Comparison of ENCODE assay signal across 20 cellular contexts in genomic region chr11:105588001-105588400, GRCh38. TPM values are rescaled to one million over a fixed set of nuclear protein-coding genes. Genes with fewer than 3 reads are reported as not detected.
DNase-seq lines count a peak whose midpoint lies in the region; FAIRE-seq and TF ChIP-seq lines count a peak whose summit lies in the region.
"Had no signal": no experiment of that assay in that cellular context is flagged by ENCODE, and none has a peak within 500 bp of the region (broad histone marks: within the 10 kb centered on the region; RNA-seq: fewer than 3 reads in every experiment).

No MANE protein-coding gene starts in this region.

- BruUV-seq in endothelial cell of umbilical vein (replicated peaks; lab: Mats Ljungman, UMichigan), result no TSS peak

- H3K4me3 Mint-ChIP-seq in neural progenitor cell, result no peak overlapping the region

- DNase-seq in ELR (ENCODE audit: low read depth) (peak; percentile 79), RPMI7951 (ENCODE audit: low read depth) (peak; percentile 4), endothelial cell of umbilical vein (ENCODE audit: low read depth, low spot score) (peak; percentile 14), non-pigmented ciliary epithelial cell (ENCODE audit: low read depth) (peak; percentile 37), H7 (no peak), NCI-H1694 treated with DMSO at 0.1 percent for 48 hours (lab: John Stamatoyannopoulos, UW) (no peak), neural progenitor cell (ENCODE audit: low spot score) (no peak), HUDEP-2 (lab: John Stamatoyannopoulos, UW; ENCODE audit: unreplicated experiment in 76 of 76) (no peak)
- DNase-seq: activated T-cell treated with anti-CD3 and anti-CD28 coated beads, Interleukin-2, amount 50 U/mL, for 48 hours; aorta; DMS79 treated with DMSO at 0.1 percent for 48 hours; effector CD4-positive, alpha-beta T cell; NCI-H2171; NK-92 treated with Interleukin-12 subunit alpha and Interleukin-12 subunit beta, amount 100 ng/mL, for 24 hours; posterior cingulate gyrus; stimulated activated CD4-positive, alpha-beta T cell treated with anti-CD3 and anti-CD28 coated beads, Interleukin-15, amount 100 ng/mL, for 24 hours had no signal

- H2AFZ ChIP-seq in endothelial cell of umbilical vein (ENCODE audit: low read depth, low read length) (no peak overlapping the region), neural progenitor cell (replicated peaks) (no peak overlapping the region)

- no peaks in the 10 kb centered on the region for H3F3A ChIP-seq in neural progenitor cell (ENCODE audit: low read depth)

- H3K4me1 ChIP-seq in endothelial cell of umbilical vein (ENCODE audit: control insufficient read depth, extremely low read depth, insufficient read depth, low read length), result no peaks in the 10 kb centered on the region
- peaks cover 8% of the 10 kb centered on the region for H3K4me1 ChIP-seq in neural progenitor cell

- TF ChIP-seq POLR2A in endothelial cell of umbilical vein (IDR thresholded peaks at IDR 0.05; ENCODE audit: low read depth, low read length), result no peak

- H3K27ac ChIP-seq in endothelial cell of umbilical vein (ENCODE audit: insufficient read depth, low read depth, low read length) (no peak overlapping the region), neural progenitor cell (no peak overlapping the region)
- H3K27ac ChIP-seq: C4-2B had no signal

- H3K9me3 Mint-ChIP-seq in neural progenitor cell, result no peaks in the 10 kb centered on the region

- H3K4me1 Mint-ChIP-seq in neural progenitor cell, result peaks cover 6% of the 10 kb centered on the region

- no peaks in the 10 kb centered on the region for H3K36me3 Mint-ChIP-seq in neural progenitor cell

- H4K20me1 ChIP-seq in endothelial cell of umbilical vein (replicated peaks; ENCODE audit: control insufficient read depth, extremely low read depth, insufficient read depth, low read length) (no peaks in the 10 kb centered on the region), neural progenitor cell (ENCODE audit: low read depth) (no peaks in the 10 kb centered on the region)

- no peak overlapping the region for H3K9ac ChIP-seq in endothelial cell of umbilical vein (replicated peaks; ENCODE audit: extremely low read depth, insufficient read depth, low read length)
- no peak overlapping the region for H3K9ac ChIP-seq in neural progenitor cell

- H3K27me3 Mint-ChIP-seq in neural progenitor cell (ENCODE audit: insufficient read depth, low read depth), result no peaks in the 10 kb centered on the region

- TF ChIP-seq CTCF in endothelial cell of umbilical vein (IDR thresholded peaks at IDR 0.05; ENCODE audit: extremely low read depth in 1 of 2, insufficient read depth in 1 of 2, low read depth in 1 of 2, low read length in 2 of 2) (no peak), neural progenitor cell (IDR thresholded peaks at IDR 0.05) (no peak)

- H3K79me2 ChIP-seq in endothelial cell of umbilical vein (ENCODE audit: control insufficient read depth, insufficient read depth, low read length), result no peaks in the 10 kb centered on the region
- no peaks in the 10 kb centered on the region for H3K79me2 ChIP-seq in neural progenitor cell (ENCODE audit: low read depth)

- no peak overlapping the region for H3K27ac Mint-ChIP-seq in neural progenitor cell

- POLR2A ChIA-PET in endothelial cell of umbilical vein (lab: Charles Lee), result no interaction called here

- H3K9me3 ChIP-seq in endothelial cell of umbilical vein (replicated peaks; ENCODE audit: control insufficient read depth, insufficient read depth, low read length) (no peaks in the 10 kb centered on the region), neural progenitor cell (ENCODE audit: low read depth) (no peaks in the 10 kb centered on the region)

- no peaks in the 10 kb centered on the region for H3K27me3 ChIP-seq in endothelial cell of umbilical vein (ENCODE audit: control insufficient read depth in 2 of 2, insufficient read depth in 2 of 2, low read length in 2 of 2)
- no peaks in the 10 kb centered on the region for H3K27me3 ChIP-seq in H7 (ENCODE audit: control insufficient read depth, insufficient read depth, low read length)
- no peaks in the 10 kb centered on the region for H3K27me3 ChIP-seq in neural progenitor cell

- no peak for FAIRE-seq in endothelial cell of umbilical vein (lab: Jason Lieb, UNC)
- FAIRE-seq: GM12891, keratinocyte had no signal

- CTCF ChIA-PET in endothelial cell of umbilical vein (lab: Charles Lee), result no interaction called here

- H3K4me2 ChIP-seq in endothelial cell of umbilical vein (ENCODE audit: insufficient read depth, low read length), result no peak overlapping the region
- H3K4me2 ChIP-seq in neural progenitor cell, result no peak overlapping the region

- intact Hi-C loops in endothelial cell of umbilical vein (cut with micrococcal nuclease), result no loop called here

- no peaks in the 10 kb centered on the region for H3K9me1 ChIP-seq in endothelial cell of umbilical vein (replicated peaks; ENCODE audit: control insufficient read depth, extremely low read depth, insufficient read depth, low read length)

- H3K4me3 ChIP-seq in endothelial cell of umbilical vein (replicated peaks in 1 of 3; ENCODE audit: insufficient read depth in 1 of 3, low read depth in 1 of 3, low read length in 3 of 3) (no peak overlapping the region), H7 (ENCODE audit: insufficient read depth, low read depth, low read length) (no peak overlapping the region), neural progenitor cell (no peak overlapping the region)

- dilution Hi-C loops in endothelial cell of umbilical vein (cut with MboI; ENCODE audit: extremely low pct_ligation_motif_present, low sequenced_read_pairs), result no loop called here

- H3K36me3 ChIP-seq in endothelial cell of umbilical vein (ENCODE audit: control insufficient read depth in 2 of 2, extremely low read depth in 1 of 2, insufficient read depth in 2 of 2, low read length in 2 of 2), result no peaks in the 10 kb centered on the region
- H3K36me3 ChIP-seq in H7 (replicated peaks; ENCODE audit: control insufficient read depth, insufficient read depth, low read length), result no peaks in the 10 kb centered on the region
- no peaks in the 10 kb centered on the region for H3K36me3 ChIP-seq in neural progenitor cell

TF ChIP-seq in endothelial cell of umbilical vein, 7 proteins besides CTCF, POLR2A, EP300 and RAD21:
- no peak for TF ChIP-seq GATA2 (IDR thresholded peaks at IDR 0.05; ENCODE audit: insufficient read depth, insufficient read length, low read depth, low read length)
- peak; percentile 36 for TF ChIP-seq JUN (IDR thresholded peaks at IDR 0.05; ENCODE audit: borderline replicate concordance, insufficient read depth, insufficient read length, low read depth)
- no peak for TF ChIP-seq POLR2AphosphoS5 (IDR thresholded peaks at IDR 0.05; ENCODE audit: insufficient read depth, low read depth, low read length)
- TF ChIP-seq FOS (IDR thresholded peaks at IDR 0.05; ENCODE audit: borderline replicate concordance, insufficient read depth, low read length), result no peak

RNA-seq across cellular contexts. Expression of gene GRIA4, which starts 21.9 kb away (rescaled TPM):
- total RNA-seq in RPMI7951 (2014; rRNA removed; shearing (Covaris generic)), result not detected in 2 replicates
- not detected in 2 replicates for total RNA-seq in endothelial cell of umbilical vein
- not detected in 2 replicates for polyA plus RNA-seq in endothelial cell of umbilical vein
- polyA plus RNA-seq in endothelial cell of umbilical vein (2011; cell fraction: cytosol; rRNA removed), result not detected in 2 replicates
- not detected in 2 replicates for polyA plus RNA-seq in endothelial cell of umbilical vein (2011; cell fraction: nucleus; rRNA removed)
- polyA plus RNA-seq in endothelial cell of umbilical vein (2012), result not detected in 2 replicates
- polyA minus RNA-seq in endothelial cell of umbilical vein, result not detected in 2 replicates
- not detected for polyA minus RNA-seq in endothelial cell of umbilical vein (2011; cell fraction: cytosol; rRNA and poly(A)+ RNA removed)
- polyA minus RNA-seq in endothelial cell of umbilical vein (2011; cell fraction: nucleus; rRNA and poly(A)+ RNA removed), result not detected in 2 replicates
- total RNA-seq in H7 (2014; rRNA removed; shearing (Covaris generic)), result 1.2 and 1.3 TPM in 2 replicates
- total RNA-seq in neural progenitor cell (ENCODE audit: low replicate concordance), result 3.1 and 3.7 TPM in 2 replicates
- total RNA-seq: glomerular endothelial cell had no signal
- polyA plus RNA-seq: keratinocyte had no signal

Comparison
In these comparisons a context has a peak if more than half of its experiments do, and no peak if none do; other contexts are left out.
1. DNase-seq: peak in ELR (single experiment), RPMI7951 (single experiment), endothelial cell of umbilical vein (single experiment) and non-pigmented ciliary epithelial cell (single experiment); none in H7 (single experiment), NCI-H1694 treated with DMSO at 0.1 percent for 48 hours (single experiment), neural progenitor cell (single experiment) and HUDEP-2 (0 of 76).